Comparison of ENCODE assay signal across 1 cellular context in genomic region chr6:27684264-27685211, GRCh38.
A peak's percentile ranks its signal among the peaks of the same experiment; 100 is the strongest.
TF ChIP-seq lines count a peak whose summit lies in the region.

No MANE protein-coding gene starts in this region.

TF ChIP-seq in HepG2, 621 proteins besides CTCF, POLR2A, EP300 and RAD21 (continued from another document and continues in another):
- TF ChIP-seq ZBTB2 (CRISPR knock-in tag; IDR thresholded peaks at IDR 0.05; ENCODE audit: low read depth) (0 out of 2 replicates have a peak, but pooled peaks have one; percentile 56), NFAT5 (CRISPR knock-in tag; IDR thresholded peaks at IDR 0.05) (no peak), SP1 (IDR thresholded peaks at IDR 0.05) (no peak), SP1 (CRISPR knock-in tag; IDR thresholded peaks at IDR 0.05) (no peak), ZNF143 (CRISPR knock-in tag; IDR thresholded peaks at IDR 0.05) (no peak), MAZ (IDR thresholded peaks at IDR 0.05; ENCODE audit: borderline replicate concordance, low read depth, low read length) (no peak), MAZ (CRISPR knock-in tag; IDR thresholded peaks at IDR 0.05; ENCODE audit: low read depth) (no peak), ZNF615 (CRISPR knock-in tag; IDR thresholded peaks at IDR 0.05; ENCODE audit: borderline replicate concordance) (no peak), ZC3H4 (CRISPR knock-in tag; IDR thresholded peaks at IDR 0.05; ENCODE audit: borderline replicate concordance) (no peak), ZBTB42 (CRISPR knock-in tag; IDR thresholded peaks at IDR 0.05) (no peak), CSRNP1 (CRISPR knock-in tag; IDR thresholded peaks at IDR 0.05) (no peak), ZBTB33 (CRISPR knock-in tag; IDR thresholded peaks at IDR 0.05) (peak; percentile 24; the same call in 1 of the 2 replicates), PITX1 (CRISPR knock-in tag; IDR thresholded peaks at IDR 0.05) (no peak; the same call in 1 of the 2 replicates), FIP1L1 (IDR thresholded peaks at IDR 0.05; ENCODE audit: borderline replicate concordance, insufficient read depth, low read depth, low read length) (no peak), PRMT3 (CRISPR knock-in tag; IDR thresholded peaks at IDR 0.05; ENCODE audit: borderline replicate concordance, low read depth) (no peak), ZNF362 (CRISPR knock-in tag; IDR thresholded peaks at IDR 0.05; ENCODE audit: borderline replicate concordance) (no peak; the same call in 1 of the 2 replicates), ZNF543 (CRISPR knock-in tag; IDR thresholded peaks at IDR 0.05) (no peak), ZFY (CRISPR knock-in tag; IDR thresholded peaks at IDR 0.05) (no peak), KDM3A (CRISPR knock-in tag; IDR thresholded peaks at IDR 0.05; ENCODE audit: low read depth) (no peak), CBX2 (IDR thresholded peaks at IDR 0.05; ENCODE audit: low read depth, low read length) (no peak), CBX2 (CRISPR knock-in tag; IDR thresholded peaks at IDR 0.05; ENCODE audit: low read depth) (no peak), PPARG (CRISPR knock-in tag; conservative IDR thresholded peaks at IDR 0.05) (peak; percentile 50; the same call in 1 of the 2 replicates), ZNF124 (CRISPR knock-in tag; IDR thresholded peaks at IDR 0.05) (no peak), ZBTB26 (CRISPR knock-in tag; IDR thresholded peaks at IDR 0.05; ENCODE audit: borderline replicate concordance) (no peak), ZBTB25 (CRISPR knock-in tag; IDR thresholded peaks at IDR 0.05) (peak; percentile 64)
- TF ChIP-seq, protein P1, sequence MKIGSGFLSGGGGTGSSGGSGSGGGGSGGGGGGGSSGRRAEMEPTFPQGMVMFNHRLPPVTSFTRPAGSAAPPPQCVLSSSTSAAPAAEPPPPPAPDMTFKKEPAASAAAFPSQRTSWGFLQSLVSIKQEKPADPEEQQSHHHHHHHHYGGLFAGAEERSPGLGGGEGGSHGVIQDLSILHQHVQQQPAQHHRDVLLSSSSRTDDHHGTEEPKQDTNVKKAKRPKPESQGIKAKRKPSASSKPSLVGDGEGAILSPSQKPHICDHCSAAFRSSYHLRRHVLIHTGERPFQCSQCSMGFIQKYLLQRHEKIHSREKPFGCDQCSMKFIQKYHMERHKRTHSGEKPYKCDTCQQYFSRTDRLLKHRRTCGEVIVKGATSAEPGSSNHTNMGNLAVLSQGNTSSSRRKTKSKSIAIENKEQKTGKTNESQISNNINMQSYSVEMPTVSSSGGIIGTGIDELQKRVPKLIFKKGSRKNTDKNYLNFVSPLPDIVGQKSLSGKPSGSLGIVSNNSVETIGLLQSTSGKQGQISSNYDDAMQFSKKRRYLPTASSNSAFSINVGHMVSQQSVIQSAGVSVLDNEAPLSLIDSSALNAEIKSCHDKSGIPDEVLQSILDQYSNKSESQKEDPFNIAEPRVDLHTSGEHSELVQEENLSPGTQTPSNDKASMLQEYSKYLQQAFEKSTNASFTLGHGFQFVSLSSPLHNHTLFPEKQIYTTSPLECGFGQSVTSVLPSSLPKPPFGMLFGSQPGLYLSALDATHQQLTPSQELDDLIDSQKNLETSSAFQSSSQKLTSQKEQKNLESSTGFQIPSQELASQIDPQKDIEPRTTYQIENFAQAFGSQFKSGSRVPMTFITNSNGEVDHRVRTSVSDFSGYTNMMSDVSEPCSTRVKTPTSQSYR (CRISPR knock-in tag; IDR thresholded peaks at IDR 0.05; ENCODE audit: borderline replicate concordance), result no peak
- TF ChIP-seq, protein P2, sequence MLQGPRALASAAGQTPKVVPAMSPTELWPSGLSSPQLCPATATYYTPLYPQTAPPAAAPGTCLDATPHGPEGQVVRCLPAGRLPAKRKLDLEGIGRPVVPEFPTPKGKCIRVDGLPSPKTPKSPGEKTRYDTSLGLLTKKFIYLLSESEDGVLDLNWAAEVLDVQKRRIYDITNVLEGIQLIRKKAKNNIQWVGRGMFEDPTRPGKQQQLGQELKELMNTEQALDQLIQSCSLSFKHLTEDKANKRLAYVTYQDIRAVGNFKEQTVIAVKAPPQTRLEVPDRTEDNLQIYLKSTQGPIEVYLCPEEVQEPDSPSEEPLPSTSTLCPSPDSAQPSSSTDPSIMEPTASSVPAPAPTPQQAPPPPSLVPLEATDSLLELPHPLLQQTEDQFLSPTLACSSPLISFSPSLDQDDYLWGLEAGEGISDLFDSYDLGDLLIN (CRISPR knock-in tag; IDR thresholded peaks at IDR 0.05; ENCODE audit: borderline replicate concordance), result no peak
- TF ChIP-seq, protein P3, sequence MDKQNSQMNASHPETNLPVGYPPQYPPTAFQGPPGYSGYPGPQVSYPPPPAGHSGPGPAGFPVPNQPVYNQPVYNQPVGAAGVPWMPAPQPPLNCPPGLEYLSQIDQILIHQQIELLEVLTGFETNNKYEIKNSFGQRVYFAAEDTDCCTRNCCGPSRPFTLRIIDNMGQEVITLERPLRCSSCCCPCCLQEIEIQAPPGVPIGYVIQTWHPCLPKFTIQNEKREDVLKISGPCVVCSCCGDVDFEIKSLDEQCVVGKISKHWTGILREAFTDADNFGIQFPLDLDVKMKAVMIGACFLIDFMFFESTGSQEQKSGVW (CRISPR knock-in tag; IDR thresholded peaks at IDR 0.05; ENCODE audit: borderline replicate concordance), result no peak
- TF ChIP-seq, protein P4, sequence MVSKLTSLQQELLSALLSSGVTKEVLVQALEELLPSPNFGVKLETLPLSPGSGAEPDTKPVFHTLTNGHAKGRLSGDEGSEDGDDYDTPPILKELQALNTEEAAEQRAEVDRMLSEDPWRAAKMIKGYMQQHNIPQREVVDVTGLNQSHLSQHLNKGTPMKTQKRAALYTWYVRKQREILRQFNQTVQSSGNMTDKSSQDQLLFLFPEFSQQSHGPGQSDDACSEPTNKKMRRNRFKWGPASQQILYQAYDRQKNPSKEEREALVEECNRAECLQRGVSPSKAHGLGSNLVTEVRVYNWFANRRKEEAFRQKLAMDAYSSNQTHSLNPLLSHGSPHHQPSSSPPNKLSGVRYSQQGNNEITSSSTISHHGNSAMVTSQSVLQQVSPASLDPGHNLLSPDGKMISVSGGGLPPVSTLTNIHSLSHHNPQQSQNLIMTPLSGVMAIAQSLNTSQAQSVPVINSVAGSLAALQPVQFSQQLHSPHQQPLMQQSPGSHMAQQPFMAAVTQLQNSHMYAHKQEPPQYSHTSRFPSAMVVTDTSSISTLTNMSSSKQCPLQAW (CRISPR knock-in tag; IDR thresholded peaks at IDR 0.05), result peak; percentile 52; the same call in 1 of the 2 replicates
- TF ChIP-seq, protein P5, sequence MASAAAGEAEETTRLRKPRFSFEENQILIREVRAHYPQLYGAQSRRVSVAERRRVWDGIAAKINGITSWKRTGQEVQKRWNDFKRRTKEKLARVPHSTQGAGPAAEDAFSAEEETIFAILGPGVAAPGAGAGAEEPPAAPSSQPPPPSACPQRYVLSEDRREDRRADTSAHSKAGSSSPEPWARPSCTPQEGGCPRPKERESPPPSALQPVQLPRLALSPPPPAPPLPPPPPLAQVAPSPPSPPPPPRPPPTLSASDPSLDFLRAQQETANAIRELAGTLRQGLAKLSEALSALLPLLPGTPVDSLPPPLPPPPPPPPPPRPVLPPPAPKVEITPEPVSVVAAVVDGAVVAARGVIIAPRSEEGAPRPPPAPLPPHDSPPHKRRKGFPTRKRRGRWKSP (CRISPR knock-in tag; IDR thresholded peaks at IDR 0.05), result no peak; the same call in 1 of the 2 replicates
